Comparison of ENCODE assay signal across 8 cellular contexts in the genomic region with DNA sequence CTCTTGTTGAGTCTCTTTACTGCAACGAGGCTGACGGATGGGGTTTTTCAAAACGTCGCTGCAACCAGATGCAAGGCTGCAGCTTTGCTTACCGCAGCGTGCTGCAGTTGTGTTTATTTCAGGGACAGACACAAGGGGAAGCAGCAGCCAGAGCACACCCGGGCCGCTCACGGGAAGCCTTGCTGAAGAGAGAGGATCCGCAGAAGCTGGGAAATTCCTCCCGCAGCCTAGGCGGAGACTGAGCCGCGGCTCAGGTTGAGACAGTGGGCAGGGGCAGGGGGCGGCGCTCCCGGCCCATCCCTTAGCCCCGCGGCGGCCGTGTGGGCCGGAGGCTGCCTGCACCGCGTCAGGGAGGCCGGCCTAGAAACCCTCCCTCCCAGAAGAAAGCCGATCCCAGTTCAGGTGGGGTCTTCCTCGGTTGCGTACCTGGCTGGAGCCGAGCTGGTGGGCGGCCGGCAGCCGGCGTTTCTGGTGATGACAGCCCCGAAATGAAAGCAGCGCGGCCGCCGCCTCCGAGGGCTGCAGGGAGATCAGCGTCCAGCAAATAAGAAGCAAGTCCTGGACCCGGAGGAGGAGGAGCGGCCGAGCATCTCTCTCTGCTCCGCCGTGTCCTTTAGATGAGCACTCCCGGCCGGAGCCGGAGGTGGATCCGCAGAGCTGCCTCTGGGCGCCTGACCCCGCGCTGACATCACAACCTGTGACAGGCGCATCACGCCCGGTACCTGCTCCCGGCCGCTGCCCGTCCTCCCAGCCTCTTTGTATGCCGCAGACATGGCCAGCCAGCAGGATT. TPM values are rescaled to one million over a fixed set of nuclear protein-coding genes. Genes with fewer than 3 reads are reported as not detected.
DNase-seq lines count a peak whose midpoint lies in the region; ATAC-seq and TF ChIP-seq lines count a peak whose summit lies in the region.

A gene (plus strand): TSS at position 750 of the 790 bp plus-strand sequence. CDS start 22 bp downstream, at position 772.

- H3K4me3 ChIP-seq in Karpas-422 (ENCODE audit: low read length) (peak within 1 kb of the TSS; percentile 72), SU-DHL-6 (ENCODE audit: insufficient read depth, low read length, poor library complexity, severe bottlenecking) (peak within 1 kb of the TSS; percentile 78), left ventricle myocardium inferior (peak within 1 kb of the TSS; percentile 77), vagina (peak within 1 kb of the TSS; percentile 54 to 56)

- no peaks in the 10 kb centered on the region for H3K9me3 Mint-ChIP-seq in progenitor cell of endocrine pancreas (ENCODE audit: low read depth)

- H3K4me1 ChIP-seq in Karpas-422 (ENCODE audit: low read length) = peaks cover 15% of the 10 kb centered on the region
- H3K4me1 ChIP-seq in left ventricle myocardium inferior = peaks cover 28% of the 10 kb centered on the region
- peaks cover 19% of the 10 kb centered on the region for H3K4me1 ChIP-seq in vagina

- ATAC-seq in GM21786 (IDR thresholded peaks at IDR 0.05; ENCODE audit: unreplicated experiment) = peak; percentile 75

- H3K36me3 Mint-ChIP-seq in progenitor cell of endocrine pancreas (ENCODE audit: insufficient read depth) = no peaks in the 10 kb centered on the region

- TF ChIP-seq POLR2A in vagina (IDR thresholded peaks at IDR 0.05) = peak in 1 of 2 donors; percentile 41

- H3K27me3 Mint-ChIP-seq in progenitor cell of endocrine pancreas = peaks cover 5% of the 10 kb centered on the region

- H3K27me3 ChIP-seq in Karpas-422 (ENCODE audit: low read length) (no peaks in the 10 kb centered on the region), SU-DHL-6 (ENCODE audit: low read length) (no peaks in the 10 kb centered on the region), left ventricle myocardium inferior (ENCODE audit: low read depth) (no peaks in the 10 kb centered on the region), vagina (no peaks in the 10 kb centered on the region)

- H3K9me2 ChIP-seq in Karpas-422 (replicated peaks; ENCODE audit: insufficient read depth, low read length) = no peaks in the 10 kb centered on the region
- H3K9me2 ChIP-seq in SU-DHL-6 (replicated peaks; ENCODE audit: insufficient read depth, low read length) = no peaks in the 10 kb centered on the region

- H3K4me1 Mint-ChIP-seq in progenitor cell of endocrine pancreas (ENCODE audit: low read depth) = peaks cover 27% of the 10 kb centered on the region

- H3K9ac ChIP-seq in Karpas-422 (ENCODE audit: low read length) = peak within 1 kb of the TSS; percentile 59
- peak within 1 kb of the TSS; percentile 60 for H3K9ac ChIP-seq in SU-DHL-6 (ENCODE audit: low read length)

- no peaks in the 10 kb centered on the region for H3K79me2 ChIP-seq in Karpas-422 (ENCODE audit: low read length)
- no peaks in the 10 kb centered on the region for H3K79me2 ChIP-seq in SU-DHL-6 (ENCODE audit: insufficient read depth, low read length)

- H4K20me1 ChIP-seq in Karpas-422 (ENCODE audit: insufficient read depth, low read depth, low read length) = no peaks in the 10 kb centered on the region
- H4K20me1 ChIP-seq in SU-DHL-6 (ENCODE audit: low read depth, low read length) = no peaks in the 10 kb centered on the region

- intact Hi-C loops in left ventricle myocardium inferior (cut with micrococcal nuclease) = no loop called here
- intact Hi-C loops in vagina (cut with DNase I) = loop anchor here (2.0 kb wide), 1 partner anchor 94 kb away; no protein-coding TSS in a partner anchor

- no peaks in the 10 kb centered on the region for H3K36me3 ChIP-seq in Karpas-422 (ENCODE audit: insufficient read depth, low read length)
- no peaks in the 10 kb centered on the region for H3K36me3 ChIP-seq in SU-DHL-6 (ENCODE audit: low read length)
- no peaks in the 10 kb centered on the region for H3K36me3 ChIP-seq in left ventricle myocardium inferior
- no peaks in the 10 kb centered on the region for H3K36me3 ChIP-seq in vagina

- 0 out of 2 replicates have a peak, but pooled peaks cover 10% of the 10 kb centered on the region for H3F3A ChIP-seq in SU-DHL-6 (ENCODE audit: insufficient read depth)

- peak within 1 kb of the TSS; percentile 87 for H3K4me3 Mint-ChIP-seq in progenitor cell of endocrine pancreas (ENCODE audit: low read depth)

- TF ChIP-seq CTCF in SU-DHL-6 (IDR thresholded peaks at IDR 0.05; ENCODE audit: insufficient read depth, low read length, poor library complexity, severe bottlenecking) (no peak), left ventricle myocardium inferior (IDR thresholded peaks at IDR 0.05; ENCODE audit: borderline replicate concordance) (peak; percentile 30), progenitor cell of endocrine pancreas (IDR thresholded peaks at IDR 0.05; ENCODE audit: unreplicated experiment) (no peak), vagina (IDR thresholded peaks at IDR 0.05) (no peak)

- peak within 1 kb of the TSS; percentile 91 for H3K27ac Mint-ChIP-seq in progenitor cell of endocrine pancreas

- DNase-seq in ELF-1 (ENCODE audit: low read depth, low spot score) (peak; percentile 93), Karpas-422 (peak; percentile 53), amygdala (lab: John Stamatoyannopoulos, UW) (peak in 50 of 56 donors; percentile 12 to 76 (median 50)), left ventricle myocardium inferior (peak; percentile 70), progenitor cell of endocrine pancreas (ENCODE audit: low spot score, unreplicated experiment) (peak; percentile 37), vagina (ENCODE audit: extremely low spot score in 2 of 2) (peak in 1 of 2 donors; percentile 90)

- H3K4me2 ChIP-seq in Karpas-422 (ENCODE audit: low read depth, low read length, poor library complexity, severe bottlenecking) (peak within 1 kb of the TSS; percentile 88), SU-DHL-6 (ENCODE audit: low read depth, low read length, poor library complexity, severe bottlenecking) (peak within 1 kb of the TSS; percentile 72)

- H3K27ac ChIP-seq in Karpas-422 (ENCODE audit: low read length) (no peak within 1 kb of the TSS), SU-DHL-6 (ENCODE audit: low read depth, low read length) (no peak within 1 kb of the TSS), left ventricle myocardium inferior (replicated peaks) (peak within 1 kb of the TSS; percentile 77), vagina (peak within 1 kb of the TSS; percentile 82)

- H2AFZ ChIP-seq in Karpas-422 (ENCODE audit: low read length) (peak within 1 kb of the TSS; percentile 99), SU-DHL-6 (ENCODE audit: low read depth, low read length, severe bottlenecking) (peak within 1 kb of the TSS; percentile 96)

- H3K9me3 ChIP-seq in Karpas-422 (ENCODE audit: low read length) (no peaks in the 10 kb centered on the region), SU-DHL-6 (ENCODE audit: insufficient read depth, low read length) (no peaks in the 10 kb centered on the region), left ventricle myocardium inferior (replicated peaks) (no peaks in the 10 kb centered on the region), vagina (no peaks in the 10 kb centered on the region)

RNA-seq across cellular contexts. Expression of the gene that starts here (rescaled TPM):
- 0.18 and 1.6 TPM in 2 replicates for total RNA-seq in Karpas-422 (2014; rRNA removed; shearing (Covaris generic); ENCODE audit: low replicate concordance)
- total RNA-seq in left ventricle myocardium inferior (167 TPM), progenitor cell of endocrine pancreas (12.0 and 14.3 TPM in 2 replicates), vagina (11.0 TPM)

Comparison
In these comparisons a context has a peak if more than half of its experiments do, and no peak if none do; other contexts are left out.
1. RNA of the gene that starts here (total RNA-seq): 167 TPM in left ventricle myocardium inferior (single experiment); 12.0 to 14.3 TPM in progenitor cell of endocrine pancreas, 11.0 TPM in vagina (single experiment) and 0.18 to 1.6 TPM in Karpas-422; every median in the first group is over 10 times any median in the second.
2. H3K27ac ChIP-seq: peak in left ventricle myocardium inferior (single experiment) and vagina (single experiment); none in Karpas-422 (single experiment) and SU-DHL-6 (single experiment).
3. Peak in every context shown above with its lines, with median percentiles within 50 percentile points of each other: H3K4me3 ChIP-seq.